In the genomic region with DNA sequence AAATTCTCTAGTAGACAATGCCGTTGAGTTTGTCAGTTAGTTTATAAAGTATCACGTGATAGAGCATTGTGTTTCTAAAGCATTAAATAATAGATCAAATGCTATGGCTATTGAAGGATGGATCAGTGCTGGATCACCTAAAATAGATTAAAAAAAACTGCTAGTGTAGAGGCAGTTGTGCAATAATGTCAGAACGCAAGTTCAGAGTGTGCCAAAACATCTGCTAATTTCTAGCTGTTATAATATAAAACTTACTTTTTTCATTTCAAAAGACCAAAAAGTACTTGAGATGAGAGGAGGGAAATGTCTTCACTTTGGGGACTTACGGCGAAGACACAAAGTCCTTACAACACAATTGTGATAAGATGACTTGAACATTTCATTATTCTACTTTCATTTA, we compare ENCODE assay signal across 22 cellular contexts.
A peak's percentile ranks its signal among the peaks of the same experiment; 100 is the strongest.
DNase-seq lines count a peak whose midpoint lies in the region; ATAC-seq, FAIRE-seq and TF ChIP-seq lines count a peak whose summit lies in the region.
"Had no signal": no experiment of that assay in that cellular context is flagged by ENCODE, and none has a peak within 500 bp of the region (broad histone marks: within the 10 kb centered on the region; RNA-seq: fewer than 3 reads in every experiment).

No MANE protein-coding gene starts in this region.

- TF ChIP-seq EP300 in Ishikawa (IDR thresholded peaks at IDR 0.05; ENCODE audit: borderline replicate concordance) (no peak), GM12878 (IDR thresholded peaks at IDR 0.05; ENCODE audit: borderline replicate concordance in 1 of 2, control insufficient read depth in 1 of 2, low read depth in 2 of 2, low read length in 2 of 2) (no peak)

- H3K4me1 ChIP-seq in GM12878 (ENCODE audit: control insufficient read depth, insufficient read depth, low read length) (no peaks in the 10 kb centered on the region), mesendoderm (ENCODE audit: control insufficient read depth, low read depth, low read length) (no peaks in the 10 kb centered on the region), vagina (peaks cover 9% of the 10 kb centered on the region)

- no peaks in the 10 kb centered on the region for H3K36me3 ChIP-seq in GM12878 (ENCODE audit: control insufficient read depth in 2 of 2, insufficient read depth in 2 of 2, low read length in 1 of 2)
- H3K36me3 ChIP-seq in mesendoderm (ENCODE audit: control insufficient read depth, insufficient read depth, low read length) = no peaks in the 10 kb centered on the region
- no peaks in the 10 kb centered on the region for H3K36me3 ChIP-seq in vagina

- no peak overlapping the region for H3K4ac ChIP-seq in mesendoderm (ENCODE audit: low read depth, low read length)

- no peak overlapping the region for H2BK15ac ChIP-seq in mesendoderm (replicated peaks; ENCODE audit: low read depth)

- H3K4me3 ChIP-seq in GM12878 (no peak overlapping the region), fibroblast of villous mesenchyme (ENCODE audit: low read depth, low read length) (no peak overlapping the region), mesendoderm (ENCODE audit: low read length) (no peak overlapping the region), vagina (no peak overlapping the region)

- intact Hi-C loops in GM12878 (cut with micrococcal nuclease; ENCODE audit: unreplicated experiment) = loop anchor here (5.0 kb wide), 1 partner anchor 72 kb away; no protein-coding TSS in a partner anchor
- intact Hi-C loops in sciatic nerve (cut with DNase I) = no loop called here
- intact Hi-C loops in vagina (cut with DNase I) = no loop called here

- no peaks in the 10 kb centered on the region for H3K79me1 ChIP-seq in mesendoderm (ENCODE audit: low read length)

- H3K23ac ChIP-seq in mesendoderm (ENCODE audit: low read length) = no peak overlapping the region

- POLR2A ChIA-PET in GM12878 (lab: Charles Lee) = no interaction called here

- no peak overlapping the region for H2BK5ac ChIP-seq in mesendoderm (ENCODE audit: low read length)

- H3K18ac ChIP-seq in mesendoderm (ENCODE audit: low read length) = no peak overlapping the region

- FAIRE-seq in GM12878 (lab: Jason Lieb, UNC) = no peak
- FAIRE-seq: GM18507 had no signal

- no peak overlapping the region for H4K5ac ChIP-seq in mesendoderm (ENCODE audit: low read length)

- H3K9me3 ChIP-seq in GM12878 (replicated peaks; ENCODE audit: control insufficient read depth, insufficient read depth, low read length) (no peaks in the 10 kb centered on the region), vagina (no peaks in the 10 kb centered on the region)

- ATAC-seq in GM12878 = no peak
- peak; percentile 58 for ATAC-seq in sciatic nerve
- no peak for ATAC-seq in GM21825 (IDR thresholded peaks at IDR 0.05; ENCODE audit: unreplicated experiment)
- ATAC-seq: left colon; stimulated activated naive CD8-positive, alpha-beta T cell treated with anti-CD3 and anti-CD28 coated beads, Interleukin-15, amount 100 ng/mL, for 72 hours had no signal

- TF ChIP-seq POLR2A in GM12878 (IDR thresholded peaks at IDR 0.05; ENCODE audit: low read depth, low read length) (no peak), vagina (IDR thresholded peaks at IDR 0.05) (no peak)

- DNase-seq in GM12878 (ENCODE audit: low read depth, low spot score) (no peak), fibroblast of villous mesenchyme (ENCODE audit: low read depth) (peak; percentile 40), sciatic nerve (ENCODE audit: low spot score) (no peak), mesendoderm (no peak), vagina (ENCODE audit: extremely low spot score in 2 of 2) (no peak)
- no peak for DNase-seq in activated CD4-positive, alpha-beta T cell treated with anti-CD3 and anti-CD28 coated beads for 48 hours
- DNase-seq: activated B cell treated with CpG ODN at 0.5 μM for 24 hours; activated CD8-positive, alpha-beta memory T cell treated with anti-CD3 and anti-CD28 coated beads for 24 hours; erythroblast; H7; KG1; left colon; NCI-H1105; NCI-H510A treated with DMSO at 0.1 percent for 48 hours; nucleus accumbens; SHP77 treated with DMSO at 0.1 percent for 48 hours; stimulated activated CD4-positive, alpha-beta T cell treated with anti-CD3 and anti-CD28 coated beads, Interleukin-2, amount 100 ng/mL, for 24 hours; stimulated activated naive CD8-positive, alpha-beta T cell treated with anti-CD3 and anti-CD28 coated beads, Interleukin-15, amount 100 ng/mL, for 72 hours; T-helper 2 cell had no signal

- H2BK120ac ChIP-seq in mesendoderm (ENCODE audit: low read depth, low read length) = no peak overlapping the region

- no peak overlapping the region for H2AFZ ChIP-seq in GM12878 (ENCODE audit: control insufficient read depth, low read depth, low read length)

- H3K27ac ChIP-seq in GM12878 (ENCODE audit: control insufficient read depth, insufficient read depth) (no peak overlapping the region), mesendoderm (ENCODE audit: low read depth, low read length) (no peak overlapping the region), vagina (no peak overlapping the region)

- H3K79me2 ChIP-seq in GM12878 (ENCODE audit: control insufficient read depth, insufficient read depth, low read length) (no peaks in the 10 kb centered on the region), mesendoderm (ENCODE audit: control insufficient read depth, insufficient read depth, low read length) (no peaks in the 10 kb centered on the region)

- H3K4me2 ChIP-seq in GM12878 (ENCODE audit: control insufficient read depth, insufficient read depth) (no peak overlapping the region), mesendoderm (ENCODE audit: low read length) (no peak overlapping the region)

- H3K9ac ChIP-seq in GM12878 (ENCODE audit: control insufficient read depth, insufficient read depth, low read length) = no peak overlapping the region
- H3K9ac ChIP-seq in mesendoderm (ENCODE audit: low read length) = no peak overlapping the region

- TF ChIP-seq CTCF in GM12878 (IDR thresholded peaks at IDR 0.05 in 2 of 3, conservative IDR thresholded peaks at IDR 0.05 in 1 of 3; ENCODE audit: control insufficient read depth in 2 of 3, extremely low read depth in 1 of 3, insufficient read depth in 1 of 3, low read depth in 3 of 3, low read length in 3 of 3) = no peak
- no peak for TF ChIP-seq CTCF in fibroblast of villous mesenchyme (IDR thresholded peaks at IDR 0.05; ENCODE audit: insufficient read depth, low read depth, low read length)
- no peak for TF ChIP-seq CTCF in vagina (IDR thresholded peaks at IDR 0.05)

- SMC1A ChIA-PET in GM12878 (lab: Charles Lee; ENCODE audit: uncharacterized antibody, unreplicated experiment) = interaction anchor here (0.6 to 2.1 kb wide), 7 partner anchors 10 to 800 kb away, joined by 3 to 6 read pairs (median 3); no protein-coding TSS in a partner anchor

- no TSS peak for BruUV-seq in GM12878 (replicated peaks; lab: Mats Ljungman, UMichigan)

- no peak for TF ChIP-seq RAD21 in Ishikawa (IDR thresholded peaks at IDR 0.05; ENCODE audit: low read depth)
- no peak for TF ChIP-seq RAD21 in GM12878 (IDR thresholded peaks at IDR 0.05; ENCODE audit: insufficient read depth, low read depth, low read length)

- CTCF ChIA-PET in GM12878 (lab: Yijun Ruan, JAX) = interaction anchor here (1.4 to 1.8 kb wide), 2 partner anchors 297 to 456 kb away, joined by 3 to 6 read pairs; no protein-coding TSS in a partner anchor

- H2AK5ac ChIP-seq in mesendoderm (ENCODE audit: low read length) = no peak overlapping the region

- no peak overlapping the region for H4K8ac ChIP-seq in mesendoderm (ENCODE audit: low read depth, low read length)

- 44% methylated on average over 5 of the region's 5 CpGs for WGBS in GM12878 (ENCODE audit: insufficient coverage, insufficient replicate concordance, low lambda C conversion rate, missing lambda C conversion rate)
- WGBS in mesendoderm (ENCODE audit: extremely low coverage, insufficient coverage, low lambda C conversion rate) = no CpG with 5 or more reads among the region's 5 CpGs

- RAD21 ChIA-PET in GM12878 (lab: Charles Lee; ENCODE audit: unreplicated experiment) = interaction anchor here (1.0 kb wide), 1 partner anchor 298 kb away, joined by 3 read pairs; no protein-coding TSS in a partner anchor

- H4K20me1 ChIP-seq in GM12878 (ENCODE audit: control insufficient read depth, insufficient read depth) = no peaks in the 10 kb centered on the region

- H3K27me3 ChIP-seq in GM12878 (replicated peaks in 1 of 2; ENCODE audit: control insufficient read depth in 2 of 2, insufficient read depth in 2 of 2, low read length in 1 of 2) = no peaks in the 10 kb centered on the region
- no peaks in the 10 kb centered on the region for H3K27me3 ChIP-seq in mesendoderm (ENCODE audit: insufficient read depth, low read length, poor library complexity)
- H3K27me3 ChIP-seq in vagina = no peaks in the 10 kb centered on the region

- H3K56ac ChIP-seq in mesendoderm (ENCODE audit: low read length) = no peak overlapping the region

- in situ Hi-C loops in GM12878 (cut with MboI) = no loop called here

TF ChIP-seq in Ishikawa, 13 proteins besides CTCF, POLR2A, EP300 and RAD21:
- no peak for TF ChIP-seq EGR1 (IDR thresholded peaks at IDR 0.05)
- TF ChIP-seq CEBPB (IDR thresholded peaks at IDR 0.05) = peak; percentile 76; the same call in 1 of the 2 replicates
TF ChIP-seq in Ishikawa: peak in this region for 1.

TF ChIP-seq in GM12878, 131 proteins besides CTCF, POLR2A, EP300 and RAD21:
- TF ChIP-seq SRF (IDR thresholded peaks at IDR 0.05; ENCODE audit: low read depth in 2 of 2, low read length in 2 of 2) = no peak
- peak; percentile 37; the same call in 1 of the 2 replicates for TF ChIP-seq RAD51 (IDR thresholded peaks at IDR 0.05)
